Comparison of ENCODE assay signal across 21 cellular contexts in genomic region chr5:168163966-168164365, GRCh38.
A peak's percentile ranks its signal among the peaks of the same experiment; 100 is the strongest.
DNase-seq lines count a peak whose midpoint lies in the region; ATAC-seq, FAIRE-seq and TF ChIP-seq lines count a peak whose summit lies in the region.
"Had no signal": no experiment of that assay in that cellular context is flagged by ENCODE, and none has a peak within 500 bp of the region (broad histone marks: within the 10 kb centered on the region; RNA-seq: fewer than 3 reads in every experiment).

No MANE protein-coding gene starts in this region.

- intact Hi-C loops in left colon (cut with DNase I, micrococcal nuclease): no loop called here
- intact Hi-C loops in pancreas (cut with DNase I): no loop called here
- intact Hi-C loops in posterior vena cava (cut with DNase I): no loop called here

- H3K9me3 ChIP-seq in pancreas: no peaks in the 10 kb centered on the region
- no peaks in the 10 kb centered on the region for H3K9me3 ChIP-seq in HAP-1
- H3K9me3 ChIP-seq: left ventricle myocardium inferior, SJSA1 had no signal

- WGBS in pancreas, 2 donors: 11 to 15% methylated on average over 3 of the region's 3 CpGs

- FAIRE-seq in RCC 7860 (lab: Jason Lieb, UNC) (peak; percentile 58), pancreas (lab: Jason Lieb, UNC) (no peak)

- H3K27ac ChIP-seq in pancreas: peak overlapping the region in 3 of 4 donors; percentile 13 to 57 (median 56)
- H3K27ac ChIP-seq: epithelial cell of prostate, left ventricle myocardium inferior, SJSA1, VCaP had no signal

- peak; percentile 60 for DNase-seq in DMS53 (lab: John Stamatoyannopoulos, UW)
- peak; percentile 54 for DNase-seq in RCC 7860 (ENCODE audit: low spot score)
- DNase-seq in left colon: peak; percentile 39 to 51
- peak in 4 of 6 donors; percentile 46 to 73 (median 72) for DNase-seq in pancreas
- no peak for DNase-seq in posterior vena cava (ENCODE audit: low spot score)
- no peak for DNase-seq in iPS-NIHi11 (ENCODE audit: low spot score)
- DNase-seq in NCI-H187 treated with DMSO at 0.1 percent for 48 hours (lab: John Stamatoyannopoulos, UW): no peak
- DNase-seq in HAP-1 (ENCODE audit: low spot score in 2 of 2): no peak
- DNase-seq: activated CD4-positive, alpha-beta T cell treated with anti-CD3 and anti-CD28 coated beads, Interleukin-2, amount 50 U/mL, for 4 hours; activated effector memory CD4-positive, alpha-beta T cell treated with anti-CD3 and anti-CD28 coated beads, Interleukin-2, amount 50 U/mL, for 16 hours; C1 segment of cervical spinal cord; foreskin melanocyte; GDM1; left ventricle myocardium inferior; NCI-H1105 treated with DMSO at 0.1 percent for 48 hours; occipital lobe; T-helper 17 cell had no signal

- H3K27me3 ChIP-seq in pancreas: no peaks in the 10 kb centered on the region
- peaks cover 9% of the 10 kb centered on the region for H3K27me3 ChIP-seq in HAP-1 (ENCODE audit: low read depth)
- H3K27me3 ChIP-seq: SJSA1 had no signal

- TF ChIP-seq CTCF in pancreas (IDR thresholded peaks at IDR 0.05): no peak

- ATAC-seq in left colon (peak; percentile 66), pancreas (peak; percentile 83 to 95 (median 92))
- ATAC-seq: sciatic nerve, T-helper 17 cell had no signal

- in situ Hi-C loops in HAP-1 (cut with MboI; ENCODE audit: low sequenced_read_pairs): no loop called here

- H3K36me3 ChIP-seq in pancreas: no peaks in the 10 kb centered on the region
- no peaks in the 10 kb centered on the region for H3K36me3 ChIP-seq in HAP-1 (replicated peaks)
- H3K36me3 ChIP-seq: left ventricle myocardium inferior had no signal

- H3K4me3 ChIP-seq in pancreas: no peak overlapping the region
- no peak overlapping the region for H3K4me3 ChIP-seq in HAP-1
- H3K4me3 ChIP-seq: left ventricle myocardium inferior, SJSA1 had no signal

- peaks cover 9 to 32% (median 28%) of the 10 kb centered on the region in 3 donors for H3K4me1 ChIP-seq in pancreas
- no peaks in the 10 kb centered on the region for H3K4me1 ChIP-seq in HAP-1

Comparison
In these comparisons a context has a peak if more than half of its experiments do, and no peak if none do; other contexts are left out.
1. DNase-seq: peak in DMS53 (single experiment), RCC 7860 (single experiment), left colon (2 of 2) and pancreas (4 of 6); none in posterior vena cava (single experiment), iPS-NIHi11 (single experiment), NCI-H187 treated with DMSO at 0.1 percent for 48 hours (single experiment) and HAP-1 (0 of 2).